Comparison of ENCODE assay signal across 13 cellular contexts in genomic region chr6:152220785-152221184, GRCh38.
DNase-seq lines count a peak whose midpoint lies in the region; ATAC-seq, FAIRE-seq and TF ChIP-seq lines count a peak whose summit lies in the region.
"Had no signal": no experiment of that assay in that cellular context is flagged by ENCODE, and none has a peak within 500 bp of the region (broad histone marks: within the 10 kb centered on the region; RNA-seq: fewer than 3 reads in every experiment).

No MANE protein-coding gene starts in this region.

- no peak overlapping the region for H2BK15ac ChIP-seq in H1 (ENCODE audit: low read length)

- no peak overlapping the region for H3K56ac ChIP-seq in H1 (replicated peaks; ENCODE audit: insufficient read length, low read depth, low read length)

- WGBS in H1 (ENCODE audit: extremely low coverage in 1 of 2, insufficient coverage in 1 of 2, insufficient read length in 1 of 2, insufficient replicate concordance in 2 of 2, low coverage in 1 of 2, low lambda C conversion rate in 2 of 2, missing lambda C conversion rate in 1 of 2), 2 experiments: 90% methylated on average over 4 of the region's 4 CpGs; no CpG with 5 or more reads in 1 of the 2 experiments
- 41 to 66% (median 49%) methylated on average over 4 of the region's 4 CpGs for WGBS in heart left ventricle, 4 donors

- POLR2A ChIA-PET in H1 (lab: Charles Lee; ENCODE audit: partially characterized antibody): no interaction called here

- no peak overlapping the region for H3K4ac ChIP-seq in H1 (replicated peaks; ENCODE audit: insufficient read length, low read depth, low read length)

- H3K9ac ChIP-seq in H1 (replicated peaks in 1 of 4; ENCODE audit: extremely low read depth in 1 of 4, low read depth in 3 of 4, low read length in 3 of 4): no peak overlapping the region
- H3K9ac ChIP-seq: BLaER1 treated with 17β-estradiol and CSF1 and Interleukin-3, amounts not matched to agents 10 nM and 100 nM had no signal

- DNase-seq in HFF-Myc (ENCODE audit: extremely low read depth, low read depth) (peak; percentile 86), H1 (ENCODE audit: low read depth in 1 of 2, low spot score in 2 of 2) (no peak), heart left ventricle (peak in 4 of 5 donors; percentile 22 to 49 (median 45)), vagina (ENCODE audit: extremely low spot score in 2 of 2) (no peak), NCI-H1930 (lab: John Stamatoyannopoulos, UW) (no peak), OCI-M1 (lab: John Stamatoyannopoulos, UW) (no peak)
- no peak for DNase-seq in activated naive CD4-positive, alpha-beta T cell (lab: John Stamatoyannopoulos, UW)
- DNase-seq: NCI-H1417 treated with DMSO at 0.1 percent for 48 hours, NCI-H2029 treated with DMSO at 0.1 percent for 48 hours, NCI-H510A, RPMI8226 had no signal

- TF ChIP-seq RAD21 in H1 (IDR thresholded peaks at IDR 0.05 in 1 of 2, conservative IDR thresholded peaks at IDR 0.05 in 1 of 2; ENCODE audit: low read depth in 2 of 2, low read length in 2 of 2): no peak

- H2BK5ac ChIP-seq in H1 (ENCODE audit: low read depth, low read length): peak overlapping the region; percentile 57; the same call in 1 of the 2 replicates

- H3K36me3 ChIP-seq in H1 (ENCODE audit: control insufficient read depth in 2 of 4, insufficient read depth in 4 of 4, low read length in 3 of 4) (no peaks in the 10 kb centered on the region; a peak in 1 of 8 replicates), heart left ventricle (peaks cover 7 to 100% (median 99%) of the 10 kb centered on the region in 9 donors), vagina (peaks cover 3 to 60% of the 10 kb centered on the region in 2 donors)
- H3K36me3 ChIP-seq: HAP-1 had no signal

- H2BK20ac ChIP-seq in H1 (ENCODE audit: low read length): peak overlapping the region; percentile 17; the same call in 1 of the 2 replicates

- TF ChIP-seq CTCF in HFF-Myc (IDR thresholded peaks at IDR 0.05; ENCODE audit: low read depth, low read length, missing control alignments) (no peak), H1 (IDR thresholded peaks at IDR 0.05; ENCODE audit: control extremely low read depth in 1 of 3, insufficient read depth in 1 of 3, low read depth in 1 of 3, low read length in 3 of 3) (no peak), heart left ventricle (IDR thresholded peaks at IDR 0.05) (peak in 1 of 12 donors; percentile 9), vagina (IDR thresholded peaks at IDR 0.05) (no peak)

- TF ChIP-seq POLR2A in H1 (IDR thresholded peaks at IDR 0.05; ENCODE audit: control extremely low read depth in 1 of 2, low read depth in 2 of 2, low read length in 2 of 2): no peak
- TF ChIP-seq POLR2A in heart left ventricle (IDR thresholded peaks at IDR 0.05): no peak
- no peak for TF ChIP-seq POLR2A in vagina (IDR thresholded peaks at IDR 0.05)

- no peaks in the 10 kb centered on the region for H3K79me2 ChIP-seq in H1 (ENCODE audit: control insufficient read depth in 1 of 2, insufficient read depth in 2 of 2, low read length in 2 of 2)

- no peak overlapping the region for H4K91ac ChIP-seq in H1 (replicated peaks; ENCODE audit: insufficient read length, low read length)

- H3K4me1 ChIP-seq in H1 (replicated peaks in 1 of 4; ENCODE audit: control insufficient read depth in 3 of 4, insufficient read depth in 4 of 4, low read length in 3 of 4): peaks cover 0 to 4% (median 0%) of the 10 kb centered on the region in 4 experiments; a peak in 1 of 7 replicates
- H3K4me1 ChIP-seq in heart left ventricle: peaks cover 0 to 21% (median 2%) of the 10 kb centered on the region in 12 donors
- peaks cover 8% of the 10 kb centered on the region for H3K4me1 ChIP-seq in vagina
- H3K4me1 ChIP-seq: BLaER1 treated with 17β-estradiol and CSF1 and Interleukin-3, amounts not matched to agents 10 nM and 100 nM; HAP-1 had no signal

- no peak overlapping the region for H4K5ac ChIP-seq in H1 (ENCODE audit: insufficient read length, low read depth, low read length)

- ATAC-seq in heart left ventricle: peak; percentile 93 to 95 (median 94)

- peaks cover 0 to 1% (median 0%) of the 10 kb centered on the region in 4 experiments; a peak in 1 of 7 replicates for H3K27me3 ChIP-seq in H1 (replicated peaks in 1 of 4; ENCODE audit: control insufficient read depth in 3 of 4, extremely low read depth in 1 of 4, insufficient read depth in 3 of 4, low read length in 3 of 4)
- no peaks in the 10 kb centered on the region for H3K27me3 ChIP-seq in heart left ventricle
- H3K27me3 ChIP-seq in vagina: no peaks in the 10 kb centered on the region
- H3K27me3 ChIP-seq: BLaER1 treated with 17β-estradiol and CSF1 and Interleukin-3, amounts not matched to agents 10 nM and 100 nM had no signal

- no peak overlapping the region for H3K18ac ChIP-seq in H1 (ENCODE audit: extremely low read depth, low read length)

- intact Hi-C loops in heart left ventricle (cut with DNase I): no loop called here
- intact Hi-C loops in vagina (cut with DNase I): no loop called here

- FAIRE-seq in H1 (lab: Jason Lieb, UNC): no peak

- H2AK5ac ChIP-seq in H1 (ENCODE audit: low read depth, low read length): 0 out of 2 replicates have a peak overlapping the region, but pooled peaks have one; percentile 4

- no peak overlapping the region for H3K14ac ChIP-seq in H1 (ENCODE audit: insufficient read length)

- H3K23ac ChIP-seq in H1 (ENCODE audit: insufficient read length): no peak overlapping the region

- no peak overlapping the region for H3K4me3 ChIP-seq in HFF-Myc (replicated peaks; ENCODE audit: low read depth, low read length)
- H3K4me3 ChIP-seq in H1 (ENCODE audit: extremely low read depth in 1 of 4, insufficient read depth in 2 of 4, low read depth in 3 of 4, low read length in 4 of 4): no peak overlapping the region
- no peak overlapping the region for H3K4me3 ChIP-seq in heart left ventricle
- no peak overlapping the region for H3K4me3 ChIP-seq in vagina
- H3K4me3 ChIP-seq: BLaER1 treated with 17β-estradiol and CSF1 and Interleukin-3, amounts not matched to agents 10 nM and 100 nM; HAP-1 had no signal

- no peaks in the 10 kb centered on the region for H3K9me3 ChIP-seq in H1 (ENCODE audit: insufficient read depth in 2 of 2, low read depth in 1 of 2, low read length in 1 of 2)
- H3K9me3 ChIP-seq in heart left ventricle: peaks cover 0 to 21% (median 15%) of the 10 kb centered on the region in 12 donors
- peaks cover 8% of the 10 kb centered on the region for H3K9me3 ChIP-seq in vagina
- H3K9me3 ChIP-seq: HAP-1 had no signal

- no peak overlapping the region for H2BK12ac ChIP-seq in H1 (ENCODE audit: low read depth, low read length)

- H3K4me2 ChIP-seq in H1 (ENCODE audit: insufficient read depth in 1 of 2, low read depth in 2 of 2, low read length in 2 of 2): no peak overlapping the region
- H3K4me2 ChIP-seq: BLaER1 treated with 17β-estradiol and CSF1 and Interleukin-3, amounts not matched to agents 10 nM and 100 nM had no signal

- no peaks in the 10 kb centered on the region for H4K20me1 ChIP-seq in H1 (replicated peaks in 1 of 2; ENCODE audit: control insufficient read depth in 1 of 2, insufficient read depth in 2 of 2, low read length in 2 of 2)
- H4K20me1 ChIP-seq: BLaER1 treated with 17β-estradiol and CSF1 and Interleukin-3, amounts not matched to agents 10 nM and 100 nM had no signal

- H3K79me1 ChIP-seq in H1 (ENCODE audit: low read depth, low read length): no peaks in the 10 kb centered on the region

- H2BK120ac ChIP-seq in H1 (replicated peaks; ENCODE audit: low read depth, low read length): no peak overlapping the region

- CTCF ChIA-PET in H1 (lab: Charles Lee; ENCODE audit: partially characterized antibody): interaction anchor here (0.9 to 1.6 kb wide), 3 partner anchors 15 to 372 kb away, joined by 3 read pairs; no protein-coding TSS in a partner anchor

- H2AFZ ChIP-seq in H1 (ENCODE audit: low read length): no peak overlapping the region

- H3K23me2 ChIP-seq in H1 (ENCODE audit: low read depth, low read length): no peaks in the 10 kb centered on the region

- H3K27ac ChIP-seq in H1 (ENCODE audit: low read depth, low read length): no peak overlapping the region
- peak overlapping the region in 11 of 12 donors; percentile 21 to 75 (median 57) for H3K27ac ChIP-seq in heart left ventricle
- H3K27ac ChIP-seq in vagina: peak overlapping the region; percentile 52
- H3K27ac ChIP-seq: BLaER1 treated with 17β-estradiol and CSF1 and Interleukin-3, amounts not matched to agents 10 nM and 100 nM had no signal

- no peak overlapping the region for H4K8ac ChIP-seq in H1 (ENCODE audit: extremely low read depth, insufficient read depth, low read length)

- TF ChIP-seq EP300 in H1 (IDR thresholded peaks at IDR 0.05; ENCODE audit: borderline replicate concordance in 1 of 2, low read depth in 2 of 2, low read length in 2 of 2): no peak

TF ChIP-seq in H1, 55 proteins besides CTCF, POLR2A, EP300 and RAD21 (continues in another document):
- TF ChIP-seq PHF8 (conservative IDR thresholded peaks at IDR 0.05; ENCODE audit: low read depth, low read length): no peak
- no peak for TF ChIP-seq CBX8 (IDR thresholded peaks at IDR 0.05; ENCODE audit: borderline replicate concordance, low read depth, low read length)

Comparison
In these comparisons a context has a peak if more than half of its experiments do, and no peak if none do; other contexts are left out.
1. DNase-seq: peak in HFF-Myc (single experiment) and heart left ventricle (4 of 5); none in H1 (0 of 2), vagina (0 of 2), NCI-H1930 (0 of 2), OCI-M1 (single experiment) and activated naive CD4-positive, alpha-beta T cell (0 of 4).